Comparison of ENCODE assay signal across 2 cellular contexts in the genomic region with DNA sequence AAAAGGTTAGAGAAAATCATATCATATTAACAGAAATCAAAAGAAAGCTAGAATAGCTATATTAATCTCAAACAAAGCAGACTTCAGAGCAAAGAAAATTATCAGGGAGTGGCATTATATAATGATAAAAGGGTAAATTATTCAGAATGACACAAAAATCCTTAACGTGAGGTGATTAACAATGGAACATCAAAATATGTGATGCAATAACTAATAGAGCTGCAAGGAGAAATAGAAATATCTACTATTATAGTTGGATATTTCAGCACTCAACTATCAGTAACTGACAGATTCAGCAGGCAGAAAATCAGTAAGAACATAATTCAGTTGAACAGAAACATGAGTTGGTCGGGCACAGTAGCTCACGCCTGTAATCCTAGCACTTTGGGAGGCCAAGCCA.
A peak's percentile ranks its signal among the peaks of the same experiment; 100 is the strongest.
TF ChIP-seq lines count a peak whose summit lies in the region.

No MANE protein-coding gene starts in this region.

TF ChIP-seq in IMR-90, 13 proteins besides CTCF, POLR2A, EP300 and RAD21:
- no peak for TF ChIP-seq MAZ (IDR thresholded peaks at IDR 0.05; ENCODE audit: borderline replicate concordance, low read depth, low read length)
- 0 out of 2 replicates have a peak, but pooled peaks have one; percentile 7 for TF ChIP-seq CEBPB (IDR thresholded peaks at IDR 0.05; ENCODE audit: low read depth, low read length)
- TF ChIP-seq, protein P1, sequence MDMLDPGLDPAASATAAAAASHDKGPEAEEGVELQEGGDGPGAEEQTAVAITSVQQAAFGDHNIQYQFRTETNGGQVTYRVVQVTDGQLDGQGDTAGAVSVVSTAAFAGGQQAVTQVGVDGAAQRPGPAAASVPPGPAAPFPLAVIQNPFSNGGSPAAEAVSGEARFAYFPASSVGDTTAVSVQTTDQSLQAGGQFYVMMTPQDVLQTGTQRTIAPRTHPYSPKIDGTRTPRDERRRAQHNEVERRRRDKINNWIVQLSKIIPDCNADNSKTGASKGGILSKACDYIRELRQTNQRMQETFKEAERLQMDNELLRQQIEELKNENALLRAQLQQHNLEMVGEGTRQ (IDR thresholded peaks at IDR 0.05; ENCODE audit: low read depth, low read length): no peak
- TF ChIP-seq, protein P2, sequence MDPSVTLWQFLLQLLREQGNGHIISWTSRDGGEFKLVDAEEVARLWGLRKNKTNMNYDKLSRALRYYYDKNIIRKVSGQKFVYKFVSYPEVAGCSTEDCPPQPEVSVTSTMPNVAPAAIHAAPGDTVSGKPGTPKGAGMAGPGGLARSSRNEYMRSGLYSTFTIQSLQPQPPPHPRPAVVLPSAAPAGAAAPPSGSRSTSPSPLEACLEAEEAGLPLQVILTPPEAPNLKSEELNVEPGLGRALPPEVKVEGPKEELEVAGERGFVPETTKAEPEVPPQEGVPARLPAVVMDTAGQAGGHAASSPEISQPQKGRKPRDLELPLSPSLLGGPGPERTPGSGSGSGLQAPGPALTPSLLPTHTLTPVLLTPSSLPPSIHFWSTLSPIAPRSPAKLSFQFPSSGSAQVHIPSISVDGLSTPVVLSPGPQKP (IDR thresholded peaks at IDR 0.05; ENCODE audit: borderline replicate concordance, low read depth, low read length): no peak

TF ChIP-seq in K562, 482 proteins besides CTCF, POLR2A, EP300 and RAD21:
- TF ChIP-seq SAP30 (IDR thresholded peaks at IDR 0.05; ENCODE audit: borderline replicate concordance, insufficient read depth, low read depth, low read length, poor library complexity, severe bottlenecking) (no peak), CEBPB (tag; IDR thresholded peaks at IDR 0.05) (peak; percentile 23; the same call in 1 of the 2 replicates), SMAD1 (IDR thresholded peaks at IDR 0.05; ENCODE audit: low read depth, low read length, partially characterized antibody) (no peak), MEIS2 (IDR thresholded peaks at IDR 0.05; ENCODE audit: partially characterized antibody) (no peak), CEBPG (CRISPR knock-in tag; IDR thresholded peaks at IDR 0.05) (no peak), CEBPG (tag; conservative IDR thresholded peaks at IDR 0.05 in 1 of 2, IDR thresholded peaks at IDR 0.05 in 1 of 2) (peak in 1 of 2 experiments; percentile 64; a peak in 2 of 4 replicates)
